Comparison of ENCODE assay signal across 1 cellular context in genomic region chr22:24554316-24555159, GRCh38.
TF ChIP-seq lines count a peak whose summit lies in the region.

Gene GUCD1, minus strand, starts transcription at chr22:24555138. Its CDS starts 147 bp downstream, at chr22:24554991.

TF ChIP-seq in K562, 482 proteins besides CTCF, POLR2A, EP300 and RAD21 (continued from another document):
- TF ChIP-seq MNT (conservative IDR thresholded peaks at IDR 0.05) = peak; percentile 29 to 37; a peak in 1 of 4 replicates
- peak in 2 of 3 experiments; percentile 31 to 40 for TF ChIP-seq YY1 (IDR thresholded peaks at IDR 0.05; ENCODE audit: borderline replicate concordance in 1 of 3, control insufficient read depth in 1 of 3, extremely low read depth in 1 of 3, insufficient read depth in 3 of 3, insufficient read length in 1 of 3, insufficient replicate concordance in 2 of 3, low read depth in 1 of 3, low read length in 2 of 3)
